In the genomic region with DNA sequence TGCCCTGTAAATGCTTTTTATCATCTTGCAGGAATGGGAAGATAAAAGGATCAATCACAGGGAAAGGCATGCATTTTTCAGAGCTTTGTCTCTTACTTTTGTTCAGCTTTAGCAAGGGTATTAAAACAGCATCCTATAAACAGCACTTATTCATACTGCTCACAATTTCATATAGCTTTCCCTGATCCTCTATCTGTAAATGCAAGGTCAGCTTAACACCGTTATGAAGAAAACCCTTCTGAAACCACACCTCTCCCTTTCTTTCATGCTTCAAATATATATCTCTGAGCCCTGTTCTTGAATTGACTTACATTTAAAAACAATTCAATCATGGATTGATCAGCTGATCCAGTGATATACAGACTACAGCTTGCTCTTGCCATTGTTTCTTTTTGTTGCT, we compare ENCODE assay signal across 20 cellular contexts.
"Had no signal": no experiment of that assay in that cellular context is flagged by ENCODE, and none has a peak within 500 bp of the region (broad histone marks: within the 10 kb centered on the region; RNA-seq: fewer than 3 reads in every experiment).

No MANE protein-coding gene starts in this region.

- H3K4me3 ChIP-seq: esophagus muscularis mucosa, gastrocnemius medialis, mucosa of descending colon, smooth muscle cell, suprapubic skin, thyroid gland, upper lobe of left lung, uterus had no signal

- H3K27ac ChIP-seq: epithelial cell of prostate, esophagus muscularis mucosa, gastrocnemius medialis, suprapubic skin, thyroid gland, upper lobe of left lung, uterus had no signal

- H3K9me3 ChIP-seq: esophagus muscularis mucosa, gastrocnemius medialis, suprapubic skin, thyroid gland, upper lobe of left lung, uterus had no signal

- H3K36me3 ChIP-seq: esophagus muscularis mucosa, gastrocnemius medialis, suprapubic skin, thyroid gland, upper lobe of left lung, uterus had no signal

- H3K4me1 ChIP-seq: esophagus muscularis mucosa, gastrocnemius medialis, suprapubic skin, thyroid gland, upper lobe of left lung, uterus had no signal

- DNase-seq: effector memory CD8-positive, alpha-beta T cell; gastrocnemius medialis; glutamatergic neuron; islet precursor cell; mammary epithelial cell; mucosa of descending colon; naive thymus-derived CD8-positive, alpha-beta T cell; right cardiac atrium; stimulated activated CD4-positive, alpha-beta T cell treated with anti-CD3 and anti-CD28 coated beads, Interleukin-4, amount 100 ng/mL, for 1 hour; stimulated activated CD8-positive, alpha-beta memory T cell treated with anti-CD3 and anti-CD28 coated beads, Interleukin-4, amount 100 ng/mL, for 48 hours; stimulated activated naive CD8-positive, alpha-beta T cell treated with anti-CD3 and anti-CD28 coated beads, Interleukin-15, Interleukin-2, amounts not matched to agents 100 U/mL and 50 U/mL, for 24 hours; thyroid gland; upper lobe of left lung; uterus had no signal

- ATAC-seq: effector memory CD8-positive, alpha-beta T cell; gastrocnemius medialis; left lobe of liver; mucosa of descending colon; naive thymus-derived CD8-positive, alpha-beta T cell; right cardiac atrium; stimulated activated effector memory CD8-positive, alpha-beta T cell treated with anti-CD3 and anti-CD28 coated beads, Interleukin-12 subunit alpha, Interleukin-12 subunit beta, amount 100 ng/mL, for 72 hours; stimulated activated naive CD8-positive, alpha-beta T cell treated with anti-CD3 and anti-CD28 coated beads, Interleukin-15, Interleukin-2, amounts not matched to agents 100 U/mL and 50 U/mL, for 24 hours had no signal

- H3K27me3 ChIP-seq: esophagus muscularis mucosa, gastrocnemius medialis, suprapubic skin, thyroid gland, upper lobe of left lung, uterus had no signal

- H3K4me2 ChIP-seq: smooth muscle cell had no signal
